Comparison of ENCODE assay signal across 1 cellular context in genomic region chr5:88276378-88276777, GRCh38.
TF ChIP-seq lines count a peak whose summit lies in the region.

No MANE protein-coding gene starts in this region.

TF ChIP-seq in SK-N-SH, 30 proteins besides CTCF, POLR2A, EP300 and RAD21 (continued from another document):
- TF ChIP-seq USF1 (IDR thresholded peaks at IDR 0.05; ENCODE audit: borderline replicate concordance, low read depth): no peak
- TF ChIP-seq ELF1 (IDR thresholded peaks at IDR 0.05): no peak
- TF ChIP-seq ZBTB33 (IDR thresholded peaks at IDR 0.05; ENCODE audit: borderline replicate concordance, low read depth): no peak
- no peak for TF ChIP-seq TCF12 (IDR thresholded peaks at IDR 0.05)
